Comparison of ENCODE assay signal across 1 cellular context in the genomic region with DNA sequence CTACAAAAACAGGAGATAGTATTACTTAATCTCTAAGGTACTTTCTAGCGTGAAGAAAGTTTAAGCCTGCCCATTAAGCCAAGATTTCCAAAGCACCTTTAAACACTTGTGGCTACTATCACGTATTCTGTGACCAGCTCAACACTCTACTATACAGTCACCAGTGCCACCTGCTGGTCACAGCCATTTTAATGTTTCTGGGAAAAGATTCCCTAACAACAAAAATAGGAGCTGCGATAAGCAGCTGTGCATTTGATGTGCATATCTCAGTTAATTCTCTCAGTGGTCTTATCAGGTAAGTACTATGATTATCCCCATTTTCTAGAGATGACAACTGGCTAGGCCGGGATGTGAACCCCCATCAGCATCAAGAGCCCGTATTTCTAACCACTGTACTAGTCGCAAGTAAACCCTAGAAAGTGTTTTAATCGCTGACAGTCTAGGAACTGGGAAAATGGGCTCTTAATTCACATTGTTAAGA.
A peak's percentile ranks its signal among the peaks of the same experiment; 100 is the strongest.
TF ChIP-seq lines count a peak whose summit lies in the region.

No MANE protein-coding gene starts in this region.

TF ChIP-seq in A549, 52 proteins besides CTCF, POLR2A, EP300 and RAD21:
- TF ChIP-seq, protein P1, sequence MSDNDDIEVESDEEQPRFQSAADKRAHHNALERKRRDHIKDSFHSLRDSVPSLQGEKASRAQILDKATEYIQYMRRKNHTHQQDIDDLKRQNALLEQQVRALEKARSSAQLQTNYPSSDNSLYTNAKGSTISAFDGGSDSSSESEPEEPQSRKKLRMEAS (IDR thresholded peaks at IDR 0.05), result no peak
- peak; percentile 62 for TF ChIP-seq SMC3 (IDR thresholded peaks at IDR 0.05)
